Comparison of ENCODE assay signal across 25 cellular contexts in genomic region chr3:31893174-31893573, GRCh38.
DNase-seq lines count a peak whose midpoint lies in the region; ATAC-seq and TF ChIP-seq lines count a peak whose summit lies in the region.
"Had no signal": no experiment of that assay in that cellular context is flagged by ENCODE, and none has a peak within 500 bp of the region (broad histone marks: within the 10 kb centered on the region; RNA-seq: fewer than 3 reads in every experiment).

No MANE protein-coding gene starts in this region.

- CTCF ChIA-PET in MCF 10A (lab: Yijun Ruan, JAX), result no interaction called here

- H3K36me3 ChIP-seq in breast epithelium, result no peaks in the 10 kb centered on the region
- H3K36me3 ChIP-seq: ascending aorta, uterus had no signal

- BruUV-seq in MCF 10A (replicated peaks; lab: Mats Ljungman, UMichigan), result no TSS peak

- H3K27ac Mint-ChIP-seq in MCF 10A (ENCODE audit: low read depth, unreplicated experiment) (peak overlapping the region; percentile 88), type B pancreatic cell (peak overlapping the region; percentile 94)
- H3K27ac Mint-ChIP-seq: activated CD8-positive, alpha-beta memory T cell treated with anti-CD3 and anti-CD28 coated beads, Interleukin-2, amount 10 ng/mL, durations not matched to agents 7 days and 5 days; activated naive CD4-positive, alpha-beta T cell treated with anti-CD3 and anti-CD28 coated beads, Interleukin-2, amount 50 U/mL, for 72 hours; activated T-helper 1 cell treated with anti-CD3 and anti-CD28 coated beads, Interleukin-12 subunit alpha, Interleukin-12 subunit beta, Interleukin-2, Interleukin-4 antibody, amounts not matched to agents 30 ng/mL and 10 ng/mL and 1 ng/mL, durations not matched to agents 14 hours and 24 hours and 36 hours; T-cell had no signal

- H3K36me3 Mint-ChIP-seq in MCF 10A (ENCODE audit: insufficient read depth, unreplicated experiment) (peaks cover 10% of the 10 kb centered on the region), type B pancreatic cell (peaks cover 5% of the 10 kb centered on the region)
- H3K36me3 Mint-ChIP-seq: activated CD8-positive, alpha-beta memory T cell treated with anti-CD3 and anti-CD28 coated beads, Interleukin-2, amount 10 ng/mL, durations not matched to agents 7 days and 5 days; T-cell had no signal

- H3K27ac ChIP-seq in breast epithelium, result no peak overlapping the region
- H3K27ac ChIP-seq: 22Rv1, ascending aorta, uterus had no signal

- no peaks in the 10 kb centered on the region for H3K27me3 Mint-ChIP-seq in MCF 10A (ENCODE audit: insufficient read depth, unreplicated experiment)
- peaks cover 3% of the 10 kb centered on the region for H3K27me3 Mint-ChIP-seq in type B pancreatic cell
- H3K27me3 Mint-ChIP-seq: naive B cell had no signal

- H3K9me3 ChIP-seq in breast epithelium, result no peaks in the 10 kb centered on the region
- H3K9me3 ChIP-seq: ascending aorta, uterus had no signal

- no peaks in the 10 kb centered on the region for H3K4me1 ChIP-seq in breast epithelium
- H3K4me1 ChIP-seq: ascending aorta, uterus had no signal

- H3K9me3 Mint-ChIP-seq in MCF 10A (ENCODE audit: unreplicated experiment) (no peaks in the 10 kb centered on the region), type B pancreatic cell (peaks cover 5% of the 10 kb centered on the region)
- H3K9me3 Mint-ChIP-seq: activated T-helper 1 cell treated with anti-CD3 and anti-CD28 coated beads, Interleukin-12 subunit alpha, Interleukin-12 subunit beta, Interleukin-2, Interleukin-4 antibody, amounts not matched to agents 30 ng/mL and 10 ng/mL and 1 ng/mL, durations not matched to agents 14 hours and 24 hours and 36 hours; T-cell had no signal

- no peaks in the 10 kb centered on the region for H3K27me3 ChIP-seq in breast epithelium
- H3K27me3 ChIP-seq: ascending aorta, uterus had no signal

- no peak for TF ChIP-seq POLR2A in breast epithelium (IDR thresholded peaks at IDR 0.05)

- H3K4me1 Mint-ChIP-seq in MCF 10A (ENCODE audit: insufficient read depth, unreplicated experiment), result peaks cover 69% of the 10 kb centered on the region
- peaks cover 6% of the 10 kb centered on the region for H3K4me1 Mint-ChIP-seq in type B pancreatic cell (ENCODE audit: unreplicated experiment)
- H3K4me1 Mint-ChIP-seq: activated CD8-positive, alpha-beta memory T cell treated with anti-CD3 and anti-CD28 coated beads, Interleukin-2, amount 10 ng/mL, durations not matched to agents 7 days and 5 days had no signal

- TF ChIP-seq CTCF in MCF 10A (IDR thresholded peaks at IDR 0.05; ENCODE audit: unreplicated experiment) (no peak), breast epithelium (IDR thresholded peaks at IDR 0.05) (no peak), type B pancreatic cell (conservative IDR thresholded peaks at IDR 0.05) (no peak)

- intact Hi-C loops in MCF 10A (cut with micrococcal nuclease), result no loop called here
- intact Hi-C loops in breast epithelium (cut with DNase I; ENCODE audit: low total_unique reads), result no loop called here

- no peak overlapping the region for H3K4me3 ChIP-seq in breast epithelium
- H3K4me3 ChIP-seq: ascending aorta, lung, uterus had no signal

- no peak for DNase-seq in MCF 10A (ENCODE audit: unreplicated experiment)
- DNase-seq in breast epithelium (ENCODE audit: low spot score in 2 of 2), result no peak
- peak; percentile 29 for DNase-seq in astrocyte of the hippocampus (ENCODE audit: low read depth, low spot score)
- DNase-seq in kidney glomerular epithelial cell (lab: John Stamatoyannopoulos, UW), result peak; percentile 60
- DNase-seq in type B pancreatic cell (ENCODE audit: extremely low spot score, unreplicated experiment), result no peak
- DNase-seq in DMS 273 (lab: John Stamatoyannopoulos, UW; ENCODE audit: unreplicated experiment), result no peak
- DNase-seq in DMS79 treated with DMSO at 0.1 percent for 48 hours (lab: John Stamatoyannopoulos, UW), result no peak
- no peak for DNase-seq in left lobe of liver (ENCODE audit: low spot score)
- DNase-seq: activated CD4-positive, alpha-beta T cell treated with anti-CD3 and anti-CD28 coated beads for 48 hours; activated CD8-positive, alpha-beta memory T cell treated with anti-CD3 and anti-CD28 coated beads, Interleukin-2, amount 10 ng/mL, durations not matched to agents 7 days and 5 days; AML-193; Calu3; effector CD8-positive, alpha-beta T cell; naive B cell; NCI-H1092 treated with DMSO at 0.1 percent for 48 hours; NCI-H2107; NCI-H510A; retina; T-cell; uterus had no signal

- no peak for ATAC-seq in left lobe of liver
- ATAC-seq: activated CD8-positive, alpha-beta memory T cell treated with anti-CD3 and anti-CD28 coated beads, Interleukin-2, amount 10 ng/mL, durations not matched to agents 7 days and 5 days; activated naive CD4-positive, alpha-beta T cell treated with anti-CD3 and anti-CD28 coated beads, Interleukin-2, amount 50 U/mL, for 72 hours; T-cell had no signal

- POLR2A ChIA-PET in MCF 10A (lab: Yijun Ruan, JAX), result interaction anchor here (0.6 to 10.8 kb wide), 8 partner anchors 13 to 253 kb away, joined by 3 to 156 read pairs (median 4); partner anchors contain the start of genes OSBPL10 and ZNF860

- no peak overlapping the region for H3K4me3 Mint-ChIP-seq in MCF 10A (ENCODE audit: unreplicated experiment)
- H3K4me3 Mint-ChIP-seq in type B pancreatic cell, result no peak overlapping the region
- H3K4me3 Mint-ChIP-seq: activated CD8-positive, alpha-beta memory T cell treated with anti-CD3 and anti-CD28 coated beads, Interleukin-2, amount 10 ng/mL, durations not matched to agents 7 days and 5 days; activated T-helper 1 cell treated with anti-CD3 and anti-CD28 coated beads, Interleukin-12 subunit alpha, Interleukin-12 subunit beta, Interleukin-2, Interleukin-4 antibody, amounts not matched to agents 30 ng/mL and 10 ng/mL and 1 ng/mL, durations not matched to agents 14 hours and 24 hours and 36 hours; T-cell had no signal

Comparison
In these comparisons a context has a peak if more than half of its experiments do, and no peak if none do; other contexts are left out.
1. DNase-seq: peak in astrocyte of the hippocampus (single experiment) and kidney glomerular epithelial cell (single experiment); none in MCF 10A (single experiment), breast epithelium (0 of 2), type B pancreatic cell (single experiment), DMS 273 (single experiment), DMS79 treated with DMSO at 0.1 percent for 48 hours (single experiment) and left lobe of liver (single experiment).